ENCODE assay signal across 8 cellular contexts in genomic region chr1:111204211-111204883, GRCh38. TPM values are rescaled to one million over a fixed set of nuclear protein-coding genes. Genes with fewer than 3 reads are reported as not detected.
A peak's percentile ranks its signal among the peaks of the same experiment; 100 is the strongest.
DNase-seq lines count a peak whose midpoint lies in the region; ATAC-seq and TF ChIP-seq lines count a peak whose summit lies in the region.

No MANE protein-coding gene starts in this region.

- H3K9me3 ChIP-seq in thymus (ENCODE audit: control insufficient read depth), result no peaks in the 10 kb centered on the region

- H3K4me3 Mint-ChIP-seq in Calu3 (ENCODE audit: low read depth, unreplicated experiment) (peak overlapping the region; percentile 56), naive B cell (peak overlapping the region; percentile 73 to 98 (median 94))

- no TSS peak for BruUV-seq in Calu3 (replicated peaks; lab: Mats Ljungman, UMichigan)

- peaks cover 44% of the 10 kb centered on the region for H3K4me1 ChIP-seq in thymus (ENCODE audit: control insufficient read depth, insufficient read depth, low read length)

- intact Hi-C loops in Calu3 (cut with micrococcal nuclease; ENCODE audit: unreplicated experiment), result no loop called here
- intact Hi-C loops in dorsolateral prefrontal cortex (cut with DNase I), result no loop called here

- H3K4me3 ChIP-seq in dorsolateral prefrontal cortex (peak overlapping the region; percentile 40 to 82 (median 66)), thymus (ENCODE audit: low read length) (peak overlapping the region; percentile 81)

- DNase-seq in Calu3 (peak; percentile 22), HK-2 (ENCODE audit: unreplicated experiment) (peak; percentile 39), dorsolateral prefrontal cortex (no peak), naive B cell (peak; percentile 76), cerebellum (ENCODE audit: low spot score) (no peak)

- TF ChIP-seq CTCF in Calu3 (IDR thresholded peaks at IDR 0.05; ENCODE audit: unreplicated experiment) (no peak), dorsolateral prefrontal cortex (IDR thresholded peaks at IDR 0.05 in 54 of 56, conservative IDR thresholded peaks at IDR 0.05 in 2 of 56; ENCODE audit: low read depth in 1 of 56, partially characterized antibody in 56 of 56) (no peak)

- H3K27me3 Mint-ChIP-seq in Calu3 (ENCODE audit: unreplicated experiment), result no peaks in the 10 kb centered on the region
- no peaks in the 10 kb centered on the region for H3K27me3 Mint-ChIP-seq in naive B cell

- H3K27ac ChIP-seq in dorsolateral prefrontal cortex, result peak overlapping the region in 18 of 59 donors; percentile 4 to 69 (median 42)
- peak overlapping the region; percentile 99 for H3K27ac ChIP-seq in thymus (ENCODE audit: low read depth)

- peak overlapping the region; percentile 68 for H3K27ac Mint-ChIP-seq in Calu3 (ENCODE audit: unreplicated experiment)
- peak overlapping the region; percentile 41 to 98 (median 98) for H3K27ac Mint-ChIP-seq in naive B cell

- H3K27me3 ChIP-seq in dorsolateral prefrontal cortex, result peaks cover 0 to 14% (median 0%) of the 10 kb centered on the region in 45 donors
- no peaks in the 10 kb centered on the region for H3K27me3 ChIP-seq in thymus (ENCODE audit: control insufficient read depth, insufficient read depth)

- H3K9me3 Mint-ChIP-seq in Calu3 (ENCODE audit: low read depth, unreplicated experiment), result no peaks in the 10 kb centered on the region
- H3K9me3 Mint-ChIP-seq in naive B cell, result peaks cover 0 to 3% (median 0%) of the 10 kb centered on the region in 7 donors

- WGBS in thymus, result 3% methylated on average over 58 of the region's 58 CpGs

- no peaks in the 10 kb centered on the region for H3K36me3 ChIP-seq in thymus (ENCODE audit: control insufficient read depth, insufficient read depth)

- H3K36me3 Mint-ChIP-seq in Calu3 (ENCODE audit: insufficient read depth, unreplicated experiment) (peaks cover 34% of the 10 kb centered on the region), naive B cell (peaks cover 0 to 11% of the 10 kb centered on the region in 2 donors)

- ATAC-seq in GM19467 (IDR thresholded peaks at IDR 0.05; ENCODE audit: unreplicated experiment) (peak; percentile 65), naive B cell (ENCODE audit: low read depth in 2 of 2) (peak; percentile 63 to 69)
- ATAC-seq in activated CD4-positive, CD25-positive, alpha-beta regulatory T cell treated with anti-CD3 and anti-CD28 coated beads, Interleukin-2, amount 50 U/mL, for 24 hours, result peak; percentile 59 to 65

- H3K4me1 Mint-ChIP-seq in Calu3 (ENCODE audit: low read depth, unreplicated experiment) (peaks cover 46% of the 10 kb centered on the region), naive B cell (peaks cover 52 to 88% (median 76%) of the 10 kb centered on the region in 3 donors)

- CTCF ChIA-PET in Calu3 (lab: Charles Lee), result interaction anchor here (0.6 kb wide), 1 partner anchor 969 kb away, joined by 3 read pairs; no protein-coding TSS in a partner anchor

RNA-seq across cellular contexts. Expression of gene DENND2D, which starts 3.9 kb away (rescaled TPM):
- total RNA-seq in Calu3 (2022) (11.8 and 20.0 TPM in 2 replicates), dorsolateral prefrontal cortex (10 to 100 TPM in 2 of 120 experiments, 1 to 10 TPM in 117, under 1 TPM in 1; 0.76 to 13.9 (median 3.6) TPM), cerebellum (2.4 TPM)
- polyA plus RNA-seq in naive B cell (ENCODE audit: low read depth in 6 of 6) (100 to 1,000 TPM in 2 of 6 donors, 10 to 100 TPM in 4; 60.2 to 124 (median 82.6) TPM), thymus (134 TPM)

RNA-seq across cellular contexts. Expression of gene CHI3L2, which starts 23.2 kb away (rescaled TPM):
- total RNA-seq in Calu3 (2022) (0.52 TPM in 1 of 2 replicates, not detected in the other), dorsolateral prefrontal cortex (100 to 1,000 TPM in 2 of 120 experiments, 10 to 100 TPM in 44, 1 to 10 TPM in 66, under 1 TPM in 6, not detected in 2; 0.59 to 922 (median 7.4) TPM), cerebellum (not detected)
- polyA plus RNA-seq in naive B cell (ENCODE audit: low read depth in 6 of 6) (100 to 1,000 TPM in 4 of 6 donors, 10 to 100 TPM in 2; 42.6 to 239 (median 159) TPM), thymus (190 TPM)

Comparison
In these comparisons a context has a peak if more than half of its experiments do, and no peak if none do; other contexts are left out.
1. DNase-seq: peak in Calu3 (single experiment), HK-2 (single experiment) and naive B cell (single experiment); none in dorsolateral prefrontal cortex (0 of 10) and cerebellum (single experiment).
2. Peak in every context shown above with its lines, with median percentiles within 50 percentile points of each other: ATAC-seq.